8 cellular contexts compared by ENCODE assay signal in the genomic region with DNA sequence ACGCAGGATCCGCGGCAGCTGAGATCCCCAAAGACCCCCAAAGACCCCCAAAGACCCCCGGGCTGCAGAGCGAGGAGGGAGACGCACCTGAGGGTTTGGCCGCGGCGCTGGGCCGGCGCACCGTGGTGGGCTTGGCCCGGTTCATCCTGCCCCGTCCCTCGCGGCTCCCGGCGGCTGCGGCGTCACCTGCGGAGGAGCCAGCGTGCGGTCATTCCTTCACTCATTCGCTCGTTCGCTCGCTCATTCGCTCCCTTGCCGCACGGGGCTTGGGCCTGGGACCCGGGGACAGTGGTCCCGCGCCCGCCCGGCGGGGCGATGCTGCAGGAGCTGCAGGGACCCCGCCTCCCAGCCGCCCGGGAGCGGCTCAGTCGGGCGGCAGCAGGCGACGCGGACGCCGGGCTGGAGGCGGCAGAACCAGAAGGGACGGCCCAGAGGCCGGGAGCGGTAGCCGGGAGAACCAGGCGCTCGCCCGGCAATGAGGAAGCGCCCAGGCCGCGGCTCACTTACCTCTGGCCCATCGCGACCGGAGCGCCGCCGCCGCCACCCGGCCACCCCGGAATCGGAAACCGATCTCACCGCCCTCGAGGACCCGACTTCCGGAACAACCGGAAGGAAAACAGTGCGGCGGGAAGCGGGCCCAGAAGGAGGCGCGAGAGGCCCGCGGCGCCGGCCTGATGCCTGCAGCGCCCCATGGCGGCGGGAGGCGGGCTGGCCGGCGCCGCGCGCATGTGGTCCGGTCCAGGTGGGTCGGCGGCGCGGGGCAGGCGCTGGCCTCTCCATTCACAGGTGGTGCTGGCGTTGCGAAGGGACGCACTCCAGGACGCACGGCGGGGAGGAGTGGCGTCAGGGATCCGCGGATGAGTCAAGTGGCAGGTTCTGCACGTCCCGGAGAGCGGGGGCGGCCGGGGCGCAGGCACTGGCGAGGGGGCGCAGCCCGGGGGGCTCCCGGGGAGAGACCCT. TPM values are rescaled to one million over a fixed set of nuclear protein-coding genes. Genes with fewer than 3 reads are reported as not detected.
DNase-seq lines count a peak whose midpoint lies in the region; ATAC-seq and TF ChIP-seq lines count a peak whose summit lies in the region.

A gene with protein sequence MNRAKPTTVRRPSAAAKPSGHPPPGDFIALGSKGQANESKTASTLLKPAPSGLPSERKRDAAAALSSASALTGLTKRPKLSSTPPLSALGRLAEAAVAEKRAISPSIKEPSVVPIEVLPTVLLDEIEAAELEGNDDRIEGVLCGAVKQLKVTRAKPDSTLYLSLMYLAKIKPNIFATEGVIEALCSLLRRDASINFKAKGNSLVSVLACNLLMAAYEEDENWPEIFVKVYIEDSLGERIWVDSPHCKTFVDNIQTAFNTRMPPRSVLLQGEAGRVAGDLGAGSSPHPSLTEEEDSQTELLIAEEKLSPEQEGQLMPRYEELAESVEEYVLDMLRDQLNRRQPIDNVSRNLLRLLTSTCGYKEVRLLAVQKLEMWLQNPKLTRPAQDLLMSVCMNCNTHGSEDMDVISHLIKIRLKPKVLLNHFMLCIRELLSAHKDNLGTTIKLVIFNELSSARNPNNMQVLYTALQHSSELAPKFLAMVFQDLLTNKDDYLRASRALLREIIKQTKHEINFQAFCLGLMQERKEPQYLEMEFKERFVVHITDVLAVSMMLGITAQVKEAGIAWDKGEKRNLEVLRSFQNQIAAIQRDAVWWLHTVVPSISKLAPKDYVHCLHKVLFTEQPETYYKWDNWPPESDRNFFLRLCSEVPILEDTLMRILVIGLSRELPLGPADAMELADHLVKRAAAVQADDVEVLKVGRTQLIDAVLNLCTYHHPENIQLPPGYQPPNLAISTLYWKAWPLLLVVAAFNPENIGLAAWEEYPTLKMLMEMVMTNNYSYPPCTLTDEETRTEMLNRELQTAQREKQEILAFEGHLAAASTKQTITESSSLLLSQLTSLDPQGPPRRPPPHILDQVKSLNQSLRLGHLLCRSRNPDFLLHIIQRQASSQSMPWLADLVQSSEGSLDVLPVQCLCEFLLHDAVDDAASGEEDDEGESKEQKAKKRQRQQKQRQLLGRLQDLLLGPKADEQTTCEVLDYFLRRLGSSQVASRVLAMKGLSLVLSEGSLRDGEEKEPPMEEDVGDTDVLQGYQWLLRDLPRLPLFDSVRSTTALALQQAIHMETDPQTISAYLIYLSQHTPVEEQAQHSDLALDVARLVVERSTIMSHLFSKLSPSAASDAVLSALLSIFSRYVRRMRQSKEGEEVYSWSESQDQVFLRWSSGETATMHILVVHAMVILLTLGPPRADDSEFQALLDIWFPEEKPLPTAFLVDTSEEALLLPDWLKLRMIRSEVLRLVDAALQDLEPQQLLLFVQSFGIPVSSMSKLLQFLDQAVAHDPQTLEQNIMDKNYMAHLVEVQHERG (N-terminal part only) (minus strand): TSS at position 574 of the 960 bp plus-strand sequence. CDS start 429 bp downstream, at position 145.

- H3K27me3 ChIP-seq in HUES64 (ENCODE audit: insufficient read depth, low read length) (no peaks in the 10 kb centered on the region), OCI-LY3 (ENCODE audit: low read depth, low read length) (no peaks in the 10 kb centered on the region)

- H3K4me2 ChIP-seq in OCI-LY3 (ENCODE audit: low read length): peak within 1 kb of the TSS; percentile 80

- H3K4me1 ChIP-seq in HUES64 (ENCODE audit: insufficient read depth, low read length): peaks cover 7% of the 10 kb centered on the region; the same call in 1 of the 2 replicates
- H3K4me1 ChIP-seq in OCI-LY3 (ENCODE audit: low read length): peaks cover 9% of the 10 kb centered on the region; the same call in 1 of the 2 replicates
- H3K4me1 ChIP-seq in mucosa of descending colon (ENCODE audit: low read depth): peaks cover 6% of the 10 kb centered on the region

- DNase-seq in D341Med (ENCODE audit: low spot score): peak; percentile 97
- DNase-seq in activated T-cell treated with anti-CD3 and anti-CD28 coated beads for 1 hour (ENCODE audit: low read depth): peak; percentile 84
- peak; percentile 54 for DNase-seq in epithelial cell of prostate (ENCODE audit: low read depth, low spot score)
- peak; percentile 94 for DNase-seq in mucosa of descending colon
- peak; percentile 85 for DNase-seq in stimulated activated CD8-positive, alpha-beta memory T cell treated with anti-CD3 and anti-CD28 coated beads, Interleukin-4, amount 100 ng/mL, for 24 hours (ENCODE audit: low read depth)

- H3K9ac ChIP-seq in HUES64 (ENCODE audit: low read depth, low read length) (peak within 1 kb of the TSS; percentile 91), OCI-LY3 (ENCODE audit: low read length) (peak within 1 kb of the TSS; percentile 72)

- peak; percentile 82 for ATAC-seq in GM21390 (IDR thresholded peaks at IDR 0.05; ENCODE audit: unreplicated experiment)
- peak; percentile 94 for ATAC-seq in mucosa of descending colon

- no peaks in the 10 kb centered on the region for H4K20me1 ChIP-seq in OCI-LY3 (ENCODE audit: insufficient read depth, low read length)

- WGBS in HUES64: under 1% methylated on average over 114 of the region's 118 CpGs

- H3K4me3 ChIP-seq in HUES64 (ENCODE audit: low read length): peak within 1 kb of the TSS; percentile 98
- peak within 1 kb of the TSS; percentile 98 for H3K4me3 ChIP-seq in OCI-LY3 (ENCODE audit: low read length)
- peak within 1 kb of the TSS; percentile 83 for H3K4me3 ChIP-seq in mucosa of descending colon

- peak; percentile 59 for TF ChIP-seq CTCF in OCI-LY3 (IDR thresholded peaks at IDR 0.05; ENCODE audit: low read depth, low read length)
- peak; percentile 94 for TF ChIP-seq CTCF in mucosa of descending colon (IDR thresholded peaks at IDR 0.05)

- peaks cover 38% of the 10 kb centered on the region for H3K36me3 ChIP-seq in HUES64 (ENCODE audit: insufficient read depth, low read length)
- no peaks in the 10 kb centered on the region for H3K36me3 ChIP-seq in OCI-LY3 (replicated peaks; ENCODE audit: low read depth, low read length)
- no peaks in the 10 kb centered on the region for H3K36me3 ChIP-seq in mucosa of descending colon (ENCODE audit: low read depth)

- peaks cover 28% of the 10 kb centered on the region for H3K79me2 ChIP-seq in OCI-LY3 (ENCODE audit: low read length)

- peak within 1 kb of the TSS; percentile 70; the same call in 1 of the 2 replicates for H2AFZ ChIP-seq in OCI-LY3 (ENCODE audit: low read depth, low read length)

- H3K9me3 ChIP-seq in HUES64 (ENCODE audit: insufficient read depth, low read depth, low read length) (no peaks in the 10 kb centered on the region), OCI-LY3 (ENCODE audit: insufficient read depth, low read length) (no peaks in the 10 kb centered on the region), mucosa of descending colon (no peaks in the 10 kb centered on the region)

- H3K27ac ChIP-seq in HUES64 (ENCODE audit: low read depth, low read length) (peak within 1 kb of the TSS; percentile 60; the same call in 1 of the 2 replicates), OCI-LY3 (ENCODE audit: low read length) (no peak within 1 kb of the TSS), epithelial cell of prostate (peak within 1 kb of the TSS; percentile 50)

- intact Hi-C loops in mucosa of descending colon (cut with DNase I, micrococcal nuclease): no loop called here

RNA-seq across cellular contexts. Expression of the gene that starts here (rescaled TPM):
- polyA plus RNA-seq in HUES64 (2013, experiment 1 of 2): 52.0 TPM
- polyA plus RNA-seq in HUES64 (2013, experiment 2 of 2): 50.7 TPM
- 10 to 100 TPM; 79.6 to 94.3 (median 88.0) TPM for total RNA-seq in mucosa of descending colon
